Comparison of ENCODE assay signal across 1 cellular context in genomic region chr2:231957913-231958763, GRCh38.
TF ChIP-seq lines count a peak whose summit lies in the region.

No MANE protein-coding gene starts in this region.

TF ChIP-seq in HepG2, 621 proteins besides CTCF, POLR2A, EP300 and RAD21 (continued from another document and continues in another):
- TF ChIP-seq, protein P1, sequence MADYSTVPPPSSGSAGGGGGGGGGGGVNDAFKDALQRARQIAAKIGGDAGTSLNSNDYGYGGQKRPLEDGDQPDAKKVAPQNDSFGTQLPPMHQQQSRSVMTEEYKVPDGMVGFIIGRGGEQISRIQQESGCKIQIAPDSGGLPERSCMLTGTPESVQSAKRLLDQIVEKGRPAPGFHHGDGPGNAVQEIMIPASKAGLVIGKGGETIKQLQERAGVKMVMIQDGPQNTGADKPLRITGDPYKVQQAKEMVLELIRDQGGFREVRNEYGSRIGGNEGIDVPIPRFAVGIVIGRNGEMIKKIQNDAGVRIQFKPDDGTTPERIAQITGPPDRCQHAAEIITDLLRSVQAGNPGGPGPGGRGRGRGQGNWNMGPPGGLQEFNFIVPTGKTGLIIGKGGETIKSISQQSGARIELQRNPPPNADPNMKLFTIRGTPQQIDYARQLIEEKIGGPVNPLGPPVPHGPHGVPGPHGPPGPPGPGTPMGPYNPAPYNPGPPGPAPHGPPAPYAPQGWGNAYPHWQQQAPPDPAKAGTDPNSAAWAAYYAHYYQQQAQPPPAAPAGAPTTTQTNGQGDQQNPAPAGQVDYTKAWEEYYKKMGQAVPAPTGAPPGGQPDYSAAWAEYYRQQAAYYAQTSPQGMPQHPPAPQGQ (CRISPR knock-in tag; IDR thresholded peaks at IDR 0.05; ENCODE audit: borderline replicate concordance): 0 out of 2 replicates have a peak, but pooled peaks have one; percentile 28
- TF ChIP-seq ZNF496 (CRISPR knock-in tag; IDR thresholded peaks at IDR 0.05; ENCODE audit: insufficient replicate concordance): no peak
- TF ChIP-seq RFX1 (IDR thresholded peaks at IDR 0.05): no peak
- no peak; the same call in 1 of the 2 replicates for TF ChIP-seq ZNF350 (CRISPR knock-in tag; IDR thresholded peaks at IDR 0.05; ENCODE audit: borderline replicate concordance, low read depth)
- no peak for TF ChIP-seq MZF1 (CRISPR knock-in tag; IDR thresholded peaks at IDR 0.05; ENCODE audit: borderline replicate concordance)
- TF ChIP-seq ZNF564 (CRISPR knock-in tag; IDR thresholded peaks at IDR 0.05): peak; percentile 98
- TF ChIP-seq POLR2AphosphoS2 (IDR thresholded peaks at IDR 0.05; ENCODE audit: low read depth, low read length): no peak
- TF ChIP-seq RERE (CRISPR knock-in tag; IDR thresholded peaks at IDR 0.05; ENCODE audit: low read depth): 0 out of 2 replicates have a peak, but pooled peaks have one; percentile 30
- TF ChIP-seq, protein P2, sequence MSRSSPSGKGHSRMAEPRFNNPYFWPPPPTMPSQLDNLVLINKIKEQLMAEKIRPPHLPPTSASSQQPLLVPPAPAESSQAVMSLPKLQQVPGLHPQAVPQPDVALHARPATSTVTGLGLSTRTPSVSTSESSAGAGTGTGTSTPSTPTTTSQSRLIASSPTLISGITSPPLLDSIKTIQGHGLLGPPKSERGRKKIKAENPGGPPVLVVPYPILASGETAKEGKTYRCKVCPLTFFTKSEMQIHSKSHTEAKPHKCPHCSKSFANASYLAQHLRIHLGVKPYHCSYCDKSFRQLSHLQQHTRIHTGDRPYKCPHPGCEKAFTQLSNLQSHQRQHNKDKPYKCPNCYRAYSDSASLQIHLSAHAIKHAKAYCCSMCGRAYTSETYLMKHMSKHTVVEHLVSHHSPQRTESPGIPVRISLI (CRISPR knock-in tag; IDR thresholded peaks at IDR 0.05; ENCODE audit: borderline replicate concordance): no peak
- TF ChIP-seq RBAK (CRISPR knock-in tag; IDR thresholded peaks at IDR 0.05): no peak
- TF ChIP-seq MEIS1 (CRISPR knock-in tag; IDR thresholded peaks at IDR 0.05; ENCODE audit: borderline replicate concordance): no peak
- TF ChIP-seq SKI (IDR thresholded peaks at IDR 0.05; ENCODE audit: partially characterized antibody): peak; percentile 31
- no peak for TF ChIP-seq ZFP82 (CRISPR knock-in tag; IDR thresholded peaks at IDR 0.05; ENCODE audit: borderline replicate concordance)
- TF ChIP-seq ZNF121 (CRISPR knock-in tag; IDR thresholded peaks at IDR 0.05): no peak
- no peak for TF ChIP-seq ZNF609 (CRISPR knock-in tag; IDR thresholded peaks at IDR 0.05; ENCODE audit: borderline replicate concordance)
- TF ChIP-seq GABPA (IDR thresholded peaks at IDR 0.05; ENCODE audit: low read depth, low read length): no peak
- TF ChIP-seq GABPA (CRISPR knock-in tag; IDR thresholded peaks at IDR 0.05; ENCODE audit: low read depth): peak; percentile 51
- no peak for TF ChIP-seq GPBP1L1 (CRISPR knock-in tag; IDR thresholded peaks at IDR 0.05)
- no peak for TF ChIP-seq HNRNPUL1 (IDR thresholded peaks at IDR 0.05; ENCODE audit: low read depth, low read length)
- no peak for TF ChIP-seq ZBTB26 (CRISPR knock-in tag; IDR thresholded peaks at IDR 0.05; ENCODE audit: borderline replicate concordance)
- TF ChIP-seq JUN (CRISPR knock-in tag; IDR thresholded peaks at IDR 0.05): no peak
- TF ChIP-seq ZSCAN25 (CRISPR knock-in tag; IDR thresholded peaks at IDR 0.05): no peak
- no peak for TF ChIP-seq TRIM24 (CRISPR knock-in tag; IDR thresholded peaks at IDR 0.05)
- TF ChIP-seq ZNF546 (CRISPR knock-in tag; conservative IDR thresholded peaks at IDR 0.05): no peak
- TF ChIP-seq ZNF276 (CRISPR knock-in tag; IDR thresholded peaks at IDR 0.05; ENCODE audit: low read depth): no peak
- TF ChIP-seq, protein P3, sequence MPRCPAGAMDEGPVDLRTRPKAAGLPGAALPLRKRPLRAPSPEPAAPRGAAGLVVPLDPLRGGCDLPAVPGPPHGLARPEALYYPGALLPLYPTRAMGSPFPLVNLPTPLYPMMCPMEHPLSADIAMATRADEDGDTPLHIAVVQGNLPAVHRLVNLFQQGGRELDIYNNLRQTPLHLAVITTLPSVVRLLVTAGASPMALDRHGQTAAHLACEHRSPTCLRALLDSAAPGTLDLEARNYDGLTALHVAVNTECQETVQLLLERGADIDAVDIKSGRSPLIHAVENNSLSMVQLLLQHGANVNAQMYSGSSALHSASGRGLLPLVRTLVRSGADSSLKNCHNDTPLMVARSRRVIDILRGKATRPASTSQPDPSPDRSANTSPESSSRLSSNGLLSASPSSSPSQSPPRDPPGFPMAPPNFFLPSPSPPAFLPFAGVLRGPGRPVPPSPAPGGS (CRISPR knock-in tag; IDR thresholded peaks at IDR 0.05): no peak
- TF ChIP-seq ZNF740 (CRISPR knock-in tag; IDR thresholded peaks at IDR 0.05): no peak
- TF ChIP-seq SRY (CRISPR knock-in tag; IDR thresholded peaks at IDR 0.05): no peak
- TF ChIP-seq ZNF790 (CRISPR knock-in tag; IDR thresholded peaks at IDR 0.05; ENCODE audit: borderline replicate concordance): no peak
- TF ChIP-seq, protein P4, sequence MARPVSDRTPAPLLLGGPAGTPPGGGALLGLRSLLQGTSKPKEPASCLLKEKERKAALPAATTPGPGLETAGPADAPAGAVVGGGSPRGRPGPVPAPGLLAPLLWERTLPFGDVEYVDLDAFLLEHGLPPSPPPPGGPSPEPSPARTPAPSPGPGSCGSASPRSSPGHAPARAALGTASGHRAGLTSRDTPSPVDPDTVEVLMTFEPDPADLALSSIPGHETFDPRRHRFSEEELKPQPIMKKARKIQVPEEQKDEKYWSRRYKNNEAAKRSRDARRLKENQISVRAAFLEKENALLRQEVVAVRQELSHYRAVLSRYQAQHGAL (CRISPR knock-in tag; IDR thresholded peaks at IDR 0.05; ENCODE audit: not compliant biosample characterization): no peak
- TF ChIP-seq RFXAP (CRISPR knock-in tag; IDR thresholded peaks at IDR 0.05; ENCODE audit: borderline replicate concordance): no peak
- TF ChIP-seq NFYB (CRISPR knock-in tag; IDR thresholded peaks at IDR 0.05): no peak
- peak; percentile 55; the same call in 1 of the 2 replicates for TF ChIP-seq ZNF605 (CRISPR knock-in tag; IDR thresholded peaks at IDR 0.05)
- no peak for TF ChIP-seq RBM39 (IDR thresholded peaks at IDR 0.05; ENCODE audit: low read depth, low read length, poor library complexity, severe bottlenecking)
- TF ChIP-seq HNRNPLL (IDR thresholded peaks at IDR 0.05; ENCODE audit: low read depth, low read length, poor library complexity, severe bottlenecking): no peak
- TF ChIP-seq ZNF230 (CRISPR knock-in tag; IDR thresholded peaks at IDR 0.05): no peak
- TF ChIP-seq RXRB (CRISPR knock-in tag; IDR thresholded peaks at IDR 0.05; ENCODE audit: borderline replicate concordance): no peak
- TF ChIP-seq, protein P5, sequence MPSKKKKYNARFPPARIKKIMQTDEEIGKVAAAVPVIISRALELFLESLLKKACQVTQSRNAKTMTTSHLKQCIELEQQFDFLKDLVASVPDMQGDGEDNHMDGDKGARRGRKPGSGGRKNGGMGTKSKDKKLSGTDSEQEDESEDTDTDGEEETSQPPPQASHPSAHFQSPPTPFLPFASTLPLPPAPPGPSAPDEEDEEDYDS (CRISPR knock-in tag; IDR thresholded peaks at IDR 0.05): peak; percentile 14; the same call in 1 of the 2 replicates
- TF ChIP-seq ZFX (CRISPR knock-in tag; IDR thresholded peaks at IDR 0.05; ENCODE audit: low read depth): peak; percentile 2; the same call in 1 of the 2 replicates
- TF ChIP-seq, protein P6, sequence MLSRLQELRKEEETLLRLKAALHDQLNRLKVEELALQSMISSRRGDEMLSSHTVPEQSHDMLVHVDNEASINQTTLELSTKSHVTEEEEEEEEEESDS (CRISPR knock-in tag; IDR thresholded peaks at IDR 0.05; ENCODE audit: borderline replicate concordance): no peak
